In the genomic region with DNA sequence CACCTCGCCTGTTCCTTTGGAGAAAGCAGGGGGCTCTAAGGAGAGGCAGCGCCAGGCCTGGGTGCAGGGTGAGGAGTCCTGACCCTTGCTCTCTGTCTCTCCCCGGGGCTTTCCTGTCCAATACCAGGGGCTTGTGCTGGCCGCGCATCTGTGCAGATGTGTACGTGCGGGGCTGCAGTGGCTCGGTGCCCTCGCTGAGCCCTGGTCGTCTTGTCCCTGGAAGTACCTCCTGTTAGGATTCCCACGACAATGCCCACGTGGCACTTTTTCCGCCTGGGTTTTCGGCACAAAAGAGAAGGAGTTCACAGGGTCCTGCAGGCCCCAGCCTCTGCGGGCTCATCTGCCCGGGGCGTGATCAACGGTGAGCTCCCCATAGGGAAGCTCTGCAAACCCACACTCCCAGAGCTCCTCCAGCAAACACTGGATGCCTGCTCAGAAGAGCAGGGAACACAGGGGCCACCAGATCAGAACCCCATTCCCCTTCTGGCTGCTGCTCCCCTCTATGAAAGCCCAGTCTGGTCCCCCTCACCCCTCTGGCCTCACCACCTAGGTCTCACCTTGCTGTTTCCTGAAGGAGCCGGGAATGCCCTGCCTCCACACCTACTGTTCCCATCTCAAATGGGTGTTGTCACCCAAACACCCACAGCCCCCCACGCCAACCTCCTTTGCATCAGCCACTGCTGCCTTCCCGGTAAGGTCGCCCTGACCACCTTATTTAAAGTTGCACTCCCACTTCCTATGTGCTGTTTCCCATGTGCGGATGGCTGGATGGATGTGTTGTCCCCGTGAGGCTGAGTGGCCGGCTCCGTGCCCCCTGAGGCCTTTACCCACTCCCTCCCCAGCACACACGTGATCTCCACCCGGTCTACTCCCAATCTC, we compare ENCODE assay signal across 26 cellular contexts.
DNase-seq lines count a peak whose midpoint lies in the region; ATAC-seq, FAIRE-seq and TF ChIP-seq lines count a peak whose summit lies in the region.
"Had no signal": no experiment of that assay in that cellular context is flagged by ENCODE, and none has a peak within 500 bp of the region (broad histone marks: within the 10 kb centered on the region; RNA-seq: fewer than 3 reads in every experiment).

No MANE protein-coding gene starts in this region.

- no peak for ATAC-seq in Right ventricle myocardium inferior
- ATAC-seq in left cardiac atrium = no peak
- no peak for ATAC-seq in HG03354 (IDR thresholded peaks at IDR 0.05; ENCODE audit: poor library complexity, severe bottlenecking, unreplicated experiment)
- ATAC-seq in GM21526 (IDR thresholded peaks at IDR 0.05; ENCODE audit: low FRiP score, unreplicated experiment) = no peak

- no peak overlapping the region for H3K4ac ChIP-seq in H1 (replicated peaks; ENCODE audit: insufficient read length, low read depth, low read length)

- CTCF ChIA-PET in H1 (lab: Charles Lee; ENCODE audit: partially characterized antibody) = interaction anchor here (0.7 to 2.3 kb wide), 4 partner anchors 8 to 122 kb away, joined by 3 to 11 read pairs (median 5); no protein-coding TSS in a partner anchor

- no peak overlapping the region for H3K18ac ChIP-seq in H1 (ENCODE audit: extremely low read depth, low read length)

- H3K9me3 Mint-ChIP-seq in neural progenitor cell = peaks cover 1% of the 10 kb centered on the region

- H3K4me3 ChIP-seq in H1 (ENCODE audit: extremely low read depth in 1 of 4, insufficient read depth in 2 of 4, low read depth in 3 of 4, low read length in 4 of 4) = no peak overlapping the region
- no peak overlapping the region for H3K4me3 ChIP-seq in neural progenitor cell
- no peak overlapping the region for H3K4me3 ChIP-seq in vagina
- H3K4me3 ChIP-seq: MG63, Peyer's patch had no signal

- H3K36me3 ChIP-seq in H1 (ENCODE audit: control insufficient read depth in 2 of 4, insufficient read depth in 4 of 4, low read length in 3 of 4) = no peaks in the 10 kb centered on the region
- H3K36me3 ChIP-seq in neural progenitor cell = no peaks in the 10 kb centered on the region
- no peaks in the 10 kb centered on the region for H3K36me3 ChIP-seq in vagina
- H3K36me3 ChIP-seq: MG63, Peyer's patch had no signal

- H3K36me3 Mint-ChIP-seq in neural progenitor cell = no peaks in the 10 kb centered on the region
- H3K36me3 Mint-ChIP-seq: CD4-positive, CD25-positive, alpha-beta regulatory T cell had no signal

- no peak overlapping the region for H4K8ac ChIP-seq in H1 (ENCODE audit: extremely low read depth, insufficient read depth, low read length)

- H2BK12ac ChIP-seq in H1 (ENCODE audit: low read depth, low read length) = no peak overlapping the region

- WGBS in H1 (ENCODE audit: extremely low coverage in 1 of 2, insufficient coverage in 1 of 2, insufficient read length in 1 of 2, insufficient replicate concordance in 2 of 2, low coverage in 1 of 2, low lambda C conversion rate in 2 of 2, missing lambda C conversion rate in 1 of 2), 2 experiments = 94% methylated on average over 24 of the region's 28 CpGs; no CpG with 5 or more reads in 1 of the 2 experiments

- TF ChIP-seq RAD21 in H1 (IDR thresholded peaks at IDR 0.05 in 1 of 2, conservative IDR thresholded peaks at IDR 0.05 in 1 of 2; ENCODE audit: low read depth in 2 of 2, low read length in 2 of 2) = no peak

- H3K27me3 Mint-ChIP-seq in neural progenitor cell (ENCODE audit: insufficient read depth, low read depth) = peaks cover 11% of the 10 kb centered on the region

- no peaks in the 10 kb centered on the region for H3K79me2 ChIP-seq in H1 (ENCODE audit: control insufficient read depth in 1 of 2, insufficient read depth in 2 of 2, low read length in 2 of 2)
- H3K79me2 ChIP-seq in neural progenitor cell (ENCODE audit: low read depth) = no peaks in the 10 kb centered on the region

- DNase-seq in Right ventricle myocardium inferior (ENCODE audit: missing footprints) = peak; percentile 50
- DNase-seq in left cardiac atrium = no peak
- DNase-seq in H1 (ENCODE audit: low read depth in 1 of 2, low spot score in 2 of 2) = peak in 1 of 2 experiments; percentile 41
- DNase-seq in neural progenitor cell (ENCODE audit: low spot score) = no peak
- DNase-seq in vagina (ENCODE audit: extremely low spot score in 2 of 2) = peak; percentile 77 to 87
- DNase-seq in NCI-H2196 (lab: John Stamatoyannopoulos, UW; ENCODE audit: unreplicated experiment) = no peak
- DNase-seq: CD4-positive, CD25-positive, alpha-beta regulatory T cell; DMS153; DND-41; GOT3; HCEC 1CT; IMR-90; KG1; MG63; NCI-H1105 treated with DMSO at 0.1 percent for 48 hours; NCI-H146; NCI-H1930; NCI-H2107; NCI-H446 treated with DMSO at 0.1 percent for 48 hours; NCI-H526 treated with DMSO at 0.1 percent for 48 hours; Peyer's patch; SK-N-SH had no signal

- no peak overlapping the region for H2BK15ac ChIP-seq in H1 (ENCODE audit: low read length)

- H2BK20ac ChIP-seq in H1 (ENCODE audit: low read length) = no peak overlapping the region

- no peak overlapping the region for H3K23ac ChIP-seq in H1 (ENCODE audit: insufficient read length)

- H3K27me3 ChIP-seq in H1 (replicated peaks in 1 of 4; ENCODE audit: control insufficient read depth in 3 of 4, extremely low read depth in 1 of 4, insufficient read depth in 3 of 4, low read length in 3 of 4) (no peaks in the 10 kb centered on the region; a peak in 1 of 7 replicates), neural progenitor cell (no peaks in the 10 kb centered on the region), vagina (no peaks in the 10 kb centered on the region)
- H3K27me3 ChIP-seq: Peyer's patch had no signal

- peaks cover 23% of the 10 kb centered on the region for H3K4me1 Mint-ChIP-seq in neural progenitor cell
- H3K4me1 Mint-ChIP-seq: B cell; CD4-positive, CD25-positive, alpha-beta regulatory T cell had no signal

- no peak for TF ChIP-seq CTCF in H1 (IDR thresholded peaks at IDR 0.05; ENCODE audit: control extremely low read depth in 1 of 3, insufficient read depth in 1 of 3, low read depth in 1 of 3, low read length in 3 of 3)
- no peak for TF ChIP-seq CTCF in neural progenitor cell (IDR thresholded peaks at IDR 0.05)
- no peak for TF ChIP-seq CTCF in vagina (IDR thresholded peaks at IDR 0.05)

- TF ChIP-seq POLR2A in H1 (IDR thresholded peaks at IDR 0.05; ENCODE audit: control extremely low read depth in 1 of 2, low read depth in 2 of 2, low read length in 2 of 2) = no peak
- no peak for TF ChIP-seq POLR2A in vagina (IDR thresholded peaks at IDR 0.05)

- intact Hi-C loops in Right ventricle myocardium inferior (cut with DNase I) (no loop called here), left cardiac atrium (cut with DNase I) (no loop called here), vagina (cut with DNase I) (no loop called here)

- H3F3A ChIP-seq in neural progenitor cell (ENCODE audit: low read depth) = no peaks in the 10 kb centered on the region

- TF ChIP-seq EP300 in H1 (IDR thresholded peaks at IDR 0.05; ENCODE audit: borderline replicate concordance in 1 of 2, low read depth in 2 of 2, low read length in 2 of 2) = no peak

- no peaks in the 10 kb centered on the region for H3K79me1 ChIP-seq in H1 (ENCODE audit: low read depth, low read length)

- H3K9ac ChIP-seq in H1 (replicated peaks in 1 of 4; ENCODE audit: extremely low read depth in 1 of 4, low read depth in 3 of 4, low read length in 3 of 4) (no peak overlapping the region), neural progenitor cell (no peak overlapping the region)
- H3K9ac ChIP-seq: SK-N-SH had no signal

- H4K5ac ChIP-seq in H1 (ENCODE audit: insufficient read length, low read depth, low read length) = no peak overlapping the region

- H2AK5ac ChIP-seq in H1 (ENCODE audit: low read depth, low read length) = no peak overlapping the region

- H2BK120ac ChIP-seq in H1 (replicated peaks; ENCODE audit: low read depth, low read length) = no peak overlapping the region

- POLR2A ChIA-PET in H1 (lab: Charles Lee; ENCODE audit: partially characterized antibody) = no interaction called here

- H3K4me1 ChIP-seq in H1 (replicated peaks in 1 of 4; ENCODE audit: control insufficient read depth in 3 of 4, insufficient read depth in 4 of 4, low read length in 3 of 4) = peaks cover 0 to 5% (median 0%) of the 10 kb centered on the region in 4 experiments; a peak in 2 of 7 replicates
- H3K4me1 ChIP-seq in neural progenitor cell = no peaks in the 10 kb centered on the region
- no peaks in the 10 kb centered on the region for H3K4me1 ChIP-seq in vagina
- H3K4me1 ChIP-seq: Peyer's patch had no signal

- H3K56ac ChIP-seq in H1 (replicated peaks; ENCODE audit: insufficient read length, low read depth, low read length) = no peak overlapping the region

- peak overlapping the region; percentile 85 for H3K27ac Mint-ChIP-seq in neural progenitor cell
- H3K27ac Mint-ChIP-seq: B cell; CD4-positive, CD25-positive, alpha-beta regulatory T cell had no signal

- H3K23me2 ChIP-seq in H1 (ENCODE audit: low read depth, low read length) = peaks cover 2% of the 10 kb centered on the region; the same call in 1 of the 2 replicates

- H2AFZ ChIP-seq in H1 (ENCODE audit: low read length) (peak overlapping the region; percentile 40; the same call in 1 of the 2 replicates), neural progenitor cell (replicated peaks) (no peak overlapping the region)

- FAIRE-seq in H1 (lab: Jason Lieb, UNC) = no peak

- H2BK5ac ChIP-seq in H1 (ENCODE audit: low read depth, low read length) = no peak overlapping the region

- H3K4me3 Mint-ChIP-seq in neural progenitor cell = no peak overlapping the region
- H3K4me3 Mint-ChIP-seq: B cell; CD4-positive, CD25-positive, alpha-beta regulatory T cell had no signal

- H4K91ac ChIP-seq in H1 (replicated peaks; ENCODE audit: insufficient read length, low read length) = no peak overlapping the region

- H4K20me1 ChIP-seq in H1 (replicated peaks in 1 of 2; ENCODE audit: control insufficient read depth in 1 of 2, insufficient read depth in 2 of 2, low read length in 2 of 2) = no peaks in the 10 kb centered on the region
- no peaks in the 10 kb centered on the region for H4K20me1 ChIP-seq in neural progenitor cell (ENCODE audit: low read depth)

- no peak overlapping the region for H3K4me2 ChIP-seq in H1 (ENCODE audit: insufficient read depth in 1 of 2, low read depth in 2 of 2, low read length in 2 of 2)
- H3K4me2 ChIP-seq in neural progenitor cell = no peak overlapping the region
- H3K4me2 ChIP-seq: SK-N-SH had no signal

- H3K14ac ChIP-seq in H1 (ENCODE audit: insufficient read length) = no peak overlapping the region

- H3K27ac ChIP-seq in H1 (ENCODE audit: low read depth, low read length) (no peak overlapping the region), neural progenitor cell (no peak overlapping the region), vagina (no peak overlapping the region)
- H3K27ac ChIP-seq: 22Rv1, Peyer's patch had no signal

- H3K9me3 ChIP-seq in H1 (ENCODE audit: insufficient read depth in 2 of 2, low read depth in 1 of 2, low read length in 1 of 2) (peaks cover 3 to 5% of the 10 kb centered on the region in 2 experiments; a peak in 3 of 4 replicates), neural progenitor cell (ENCODE audit: low read depth) (no peaks in the 10 kb centered on the region), vagina (no peaks in the 10 kb centered on the region)
- H3K9me3 ChIP-seq: SK-N-SH had no signal

TF ChIP-seq in H1, 55 proteins besides CTCF, POLR2A, EP300 and RAD21 (continues in another document):
- TF ChIP-seq SP2 (IDR thresholded peaks at IDR 0.05; ENCODE audit: low read length) = no peak
- no peak for TF ChIP-seq RBBP5 (IDR thresholded peaks at IDR 0.05; ENCODE audit: borderline replicate concordance, low read depth, low read length)
- TF ChIP-seq JUN (IDR thresholded peaks at IDR 0.05; ENCODE audit: low read depth, low read length) = no peak

Comparison
In these comparisons a context has a peak if more than half of its experiments do, and no peak if none do; other contexts are left out.
1. DNase-seq: peak in Right ventricle myocardium inferior (single experiment) and vagina (2 of 2); none in left cardiac atrium (single experiment), neural progenitor cell (single experiment) and NCI-H2196 (single experiment).